ENCODE assay signal across 1 cellular context in genomic region chr22:50612715-50613221, GRCh38.
TF ChIP-seq lines count a peak whose summit lies in the region.

No MANE protein-coding gene starts in this region.

TF ChIP-seq in WTC11, 78 proteins besides CTCF, POLR2A, EP300 and RAD21 (continued from another document):
- no peak for TF ChIP-seq ATF2 (CRISPR knock-in tag; IDR thresholded peaks at IDR 0.05; ENCODE audit: borderline replicate concordance, low read depth)
- TF ChIP-seq ZNF281 (CRISPR knock-in tag; IDR thresholded peaks at IDR 0.05), result no peak
TF ChIP-seq in WTC11: peak in this region for 0.
